In the genomic region with DNA sequence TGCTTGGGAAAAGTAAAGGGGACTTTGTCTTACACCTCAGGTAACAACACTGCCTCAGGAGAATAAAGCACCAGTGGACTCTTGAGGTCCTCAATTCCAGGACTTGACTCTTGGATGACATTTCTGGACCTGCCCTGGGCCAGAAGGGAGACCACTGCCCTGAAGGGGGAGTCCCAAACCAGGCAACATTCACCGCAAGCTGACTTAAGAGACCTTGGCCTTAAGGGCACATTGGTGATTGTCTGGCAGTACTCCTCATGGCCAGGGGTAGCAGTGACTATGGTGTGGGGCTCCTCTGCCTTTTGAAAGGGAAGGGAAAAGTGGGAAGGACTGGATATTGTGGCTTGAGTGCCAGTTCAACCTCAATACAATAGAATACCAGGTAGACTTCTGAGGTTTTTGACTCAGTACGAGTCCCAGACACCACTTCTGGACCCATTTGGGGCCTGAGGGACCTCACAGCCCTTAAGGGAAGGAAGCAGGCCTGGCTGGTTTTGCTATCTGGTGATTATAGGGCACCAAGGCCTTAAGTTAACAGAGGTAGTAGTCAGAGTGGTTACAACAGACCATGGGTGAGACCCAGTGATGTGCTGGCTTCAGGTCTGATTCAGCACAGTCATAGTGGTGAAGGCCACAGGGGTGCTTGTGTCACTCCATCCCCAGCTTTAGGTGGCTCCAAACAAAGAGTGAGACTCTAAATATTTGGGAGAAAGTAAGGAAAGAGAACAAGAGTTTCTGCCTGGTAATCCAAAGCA, we compare ENCODE assay signal across 1 cellular context.
TF ChIP-seq lines count a peak whose summit lies in the region.

No MANE protein-coding gene starts in this region.

TF ChIP-seq in GM23338, 12 proteins besides CTCF, POLR2A, EP300 and RAD21 (continued from another document):
- TF ChIP-seq NANOG (IDR thresholded peaks at IDR 0.05; ENCODE audit: borderline replicate concordance) = no peak
- TF ChIP-seq, protein P1, sequence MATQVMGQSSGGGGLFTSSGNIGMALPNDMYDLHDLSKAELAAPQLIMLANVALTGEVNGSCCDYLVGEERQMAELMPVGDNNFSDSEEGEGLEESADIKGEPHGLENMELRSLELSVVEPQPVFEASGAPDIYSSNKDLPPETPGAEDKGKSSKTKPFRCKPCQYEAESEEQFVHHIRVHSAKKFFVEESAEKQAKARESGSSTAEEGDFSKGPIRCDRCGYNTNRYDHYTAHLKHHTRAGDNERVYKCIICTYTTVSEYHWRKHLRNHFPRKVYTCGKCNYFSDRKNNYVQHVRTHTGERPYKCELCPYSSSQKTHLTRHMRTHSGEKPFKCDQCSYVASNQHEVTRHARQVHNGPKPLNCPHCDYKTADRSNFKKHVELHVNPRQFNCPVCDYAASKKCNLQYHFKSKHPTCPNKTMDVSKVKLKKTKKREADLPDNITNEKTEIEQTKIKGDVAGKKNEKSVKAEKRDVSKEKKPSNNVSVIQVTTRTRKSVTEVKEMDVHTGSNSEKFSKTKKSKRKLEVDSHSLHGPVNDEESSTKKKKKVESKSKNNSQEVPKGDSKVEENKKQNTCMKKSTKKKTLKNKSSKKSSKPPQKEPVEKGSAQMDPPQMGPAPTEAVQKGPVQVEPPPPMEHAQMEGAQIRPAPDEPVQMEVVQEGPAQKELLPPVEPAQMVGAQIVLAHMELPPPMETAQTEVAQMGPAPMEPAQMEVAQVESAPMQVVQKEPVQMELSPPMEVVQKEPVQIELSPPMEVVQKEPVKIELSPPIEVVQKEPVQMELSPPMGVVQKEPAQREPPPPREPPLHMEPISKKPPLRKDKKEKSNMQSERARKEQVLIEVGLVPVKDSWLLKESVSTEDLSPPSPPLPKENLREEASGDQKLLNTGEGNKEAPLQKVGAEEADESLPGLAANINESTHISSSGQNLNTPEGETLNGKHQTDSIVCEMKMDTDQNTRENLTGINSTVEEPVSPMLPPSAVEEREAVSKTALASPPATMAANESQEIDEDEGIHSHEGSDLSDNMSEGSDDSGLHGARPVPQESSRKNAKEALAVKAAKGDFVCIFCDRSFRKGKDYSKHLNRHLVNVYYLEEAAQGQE (IDR thresholded peaks at IDR 0.05; ENCODE audit: unreplicated experiment) = no peak
- no peak for TF ChIP-seq EZH2phosphoT487 (IDR thresholded peaks at IDR 0.05; ENCODE audit: unreplicated experiment)
- TF ChIP-seq JUNB (IDR thresholded peaks at IDR 0.05; ENCODE audit: unreplicated experiment) = no peak
- no peak for TF ChIP-seq CREB1 (CRISPR knock-in tag; IDR thresholded peaks at IDR 0.05; ENCODE audit: low read depth)
- no peak for TF ChIP-seq STAT1 (IDR thresholded peaks at IDR 0.05; ENCODE audit: unreplicated experiment)
- TF ChIP-seq, protein P2, sequence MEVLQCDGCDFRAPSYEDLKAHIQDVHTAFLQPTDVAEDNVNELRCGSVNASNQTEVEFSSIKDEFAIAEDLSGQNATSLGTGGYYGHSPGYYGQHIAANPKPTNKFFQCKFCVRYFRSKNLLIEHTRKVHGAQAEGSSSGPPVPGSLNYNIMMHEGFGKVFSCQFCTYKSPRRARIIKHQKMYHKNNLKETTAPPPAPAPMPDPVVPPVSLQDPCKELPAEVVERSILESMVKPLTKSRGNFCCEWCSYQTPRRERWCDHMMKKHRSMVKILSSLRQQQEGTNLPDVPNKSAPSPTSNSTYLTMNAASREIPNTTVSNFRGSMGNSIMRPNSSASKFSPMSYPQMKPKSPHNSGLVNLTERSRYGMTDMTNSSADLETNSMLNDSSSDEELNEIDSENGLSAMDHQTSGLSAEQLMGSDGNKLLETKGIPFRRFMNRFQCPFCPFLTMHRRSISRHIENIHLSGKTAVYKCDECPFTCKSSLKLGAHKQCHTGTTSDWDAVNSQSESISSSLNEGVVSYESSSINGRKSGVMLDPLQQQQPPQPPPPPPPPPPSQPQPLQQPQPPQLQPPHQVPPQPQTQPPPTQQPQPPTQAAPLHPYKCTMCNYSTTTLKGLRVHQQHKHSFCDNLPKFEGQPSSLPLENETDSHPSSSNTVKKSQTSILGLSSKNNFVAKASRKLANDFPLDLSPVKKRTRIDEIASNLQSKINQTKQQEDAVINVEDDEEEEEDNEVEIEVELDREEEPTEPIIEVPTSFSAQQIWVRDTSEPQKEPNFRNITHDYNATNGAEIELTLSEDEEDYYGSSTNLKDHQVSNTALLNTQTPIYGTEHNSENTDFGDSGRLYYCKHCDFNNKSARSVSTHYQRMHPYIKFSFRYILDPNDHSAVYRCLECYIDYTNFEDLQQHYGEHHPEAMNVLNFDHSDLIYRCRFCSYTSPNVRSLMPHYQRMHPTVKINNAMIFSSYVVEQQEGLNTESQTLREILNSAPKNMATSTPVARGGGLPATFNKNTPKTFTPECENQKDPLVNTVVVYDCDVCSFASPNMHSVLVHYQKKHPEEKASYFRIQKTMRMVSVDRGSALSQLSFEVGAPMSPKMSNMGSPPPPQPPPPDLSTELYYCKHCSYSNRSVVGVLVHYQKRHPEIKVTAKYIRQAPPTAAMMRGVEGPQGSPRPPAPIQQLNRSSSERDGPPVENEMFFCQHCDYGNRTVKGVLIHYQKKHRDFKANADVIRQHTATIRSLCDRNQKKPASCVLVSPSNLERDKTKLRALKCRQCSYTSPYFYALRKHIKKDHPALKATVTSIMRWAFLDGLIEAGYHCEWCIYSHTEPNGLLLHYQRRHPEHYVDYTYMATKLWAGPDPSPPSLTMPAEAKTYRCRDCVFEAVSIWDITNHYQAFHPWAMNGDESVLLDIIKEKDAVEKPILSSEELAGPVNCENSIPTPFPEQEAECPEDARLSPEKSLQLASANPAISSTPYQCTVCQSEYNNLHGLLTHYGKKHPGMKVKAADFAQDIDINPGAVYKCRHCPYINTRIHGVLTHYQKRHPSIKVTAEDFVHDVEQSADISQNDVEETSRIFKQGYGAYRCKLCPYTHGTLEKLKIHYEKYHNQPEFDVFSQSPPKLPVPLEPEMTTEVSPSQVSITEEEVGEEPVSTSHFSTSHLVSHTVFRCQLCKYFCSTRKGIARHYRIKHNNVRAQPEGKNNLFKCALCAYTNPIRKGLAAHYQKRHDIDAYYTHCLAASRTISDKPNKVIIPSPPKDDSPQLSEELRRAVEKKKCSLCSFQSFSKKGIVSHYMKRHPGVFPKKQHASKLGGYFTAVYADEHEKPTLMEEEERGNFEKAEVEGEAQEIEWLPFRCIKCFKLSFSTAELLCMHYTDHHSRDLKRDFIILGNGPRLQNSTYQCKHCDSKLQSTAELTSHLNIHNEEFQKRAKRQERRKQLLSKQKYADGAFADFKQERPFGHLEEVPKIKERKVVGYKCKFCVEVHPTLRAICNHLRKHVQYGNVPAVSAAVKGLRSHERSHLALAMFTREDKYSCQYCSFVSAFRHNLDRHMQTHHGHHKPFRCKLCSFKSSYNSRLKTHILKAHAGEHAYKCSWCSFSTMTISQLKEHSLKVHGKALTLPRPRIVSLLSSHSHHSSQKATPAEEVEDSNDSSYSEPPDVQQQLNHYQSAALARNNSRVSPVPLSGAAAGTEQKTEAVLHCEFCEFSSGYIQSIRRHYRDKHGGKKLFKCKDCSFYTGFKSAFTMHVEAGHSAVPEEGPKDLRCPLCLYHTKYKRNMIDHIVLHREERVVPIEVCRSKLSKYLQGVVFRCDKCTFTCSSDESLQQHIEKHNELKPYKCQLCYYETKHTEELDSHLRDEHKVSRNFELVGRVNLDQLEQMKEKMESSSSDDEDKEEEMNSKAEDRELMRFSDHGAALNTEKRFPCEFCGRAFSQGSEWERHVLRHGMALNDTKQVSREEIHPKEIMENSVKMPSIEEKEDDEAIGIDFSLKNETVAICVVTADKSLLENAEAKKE (CRISPR knock-in tag; IDR thresholded peaks at IDR 0.05) = no peak
- TF ChIP-seq ZNF114 (CRISPR knock-in tag; IDR thresholded peaks at IDR 0.05) = no peak
- TF ChIP-seq EZH2 (IDR thresholded peaks at IDR 0.05; ENCODE audit: low read depth, unreplicated experiment) = no peak
